ENCODE assay signal across 17 cellular contexts in the genomic region with DNA sequence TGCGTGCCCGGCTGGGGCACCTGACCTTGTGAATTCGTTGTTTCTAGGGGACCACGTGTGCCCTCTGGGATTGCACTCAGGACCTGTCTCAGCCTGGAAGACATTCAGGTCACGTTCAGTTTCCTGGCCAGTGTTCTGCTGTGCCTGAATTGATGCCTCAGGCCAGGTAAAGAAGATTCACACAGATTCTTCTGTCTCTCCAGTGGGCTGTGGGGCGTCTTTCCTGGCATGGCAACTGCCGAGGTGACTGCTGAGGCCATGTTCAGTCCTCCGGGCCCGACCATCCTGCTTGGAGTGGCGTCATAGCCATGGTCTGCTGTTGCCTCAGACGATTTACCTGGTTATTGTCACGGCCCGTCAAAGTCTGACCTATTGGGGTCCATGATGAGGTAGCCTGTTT. TPM values are rescaled to one million over a fixed set of nuclear protein-coding genes. Genes with fewer than 3 reads are reported as not detected.
A peak's percentile ranks its signal among the peaks of the same experiment; 100 is the strongest.
DNase-seq lines count a peak whose midpoint lies in the region; ATAC-seq and TF ChIP-seq lines count a peak whose summit lies in the region.
"Had no signal": no experiment of that assay in that cellular context is flagged by ENCODE, and none has a peak within 500 bp of the region (broad histone marks: within the 10 kb centered on the region; RNA-seq: fewer than 3 reads in every experiment).

No MANE protein-coding gene starts in this region.

- in situ Hi-C loops in gastrocnemius medialis (cut with MboI; ENCODE audit: low sequenced_read_pairs in 4 of 4): no loop called here

- TF ChIP-seq CTCF in liver (IDR thresholded peaks at IDR 0.05; ENCODE audit: low read depth, low read length, missing input control): no peak
- no peak for TF ChIP-seq CTCF in right lobe of liver (IDR thresholded peaks at IDR 0.05)
- no peak for TF ChIP-seq CTCF in coronary artery (IDR thresholded peaks at IDR 0.05)
- no peak for TF ChIP-seq CTCF in gastrocnemius medialis (IDR thresholded peaks at IDR 0.05 in 4 of 5, conservative IDR thresholded peaks at IDR 0.05 in 1 of 5)

- peaks cover 50 to 73% (median 58%) of the 10 kb centered on the region in 4 donors for H3K9me3 ChIP-seq in liver (ENCODE audit: control insufficient read depth in 4 of 4, low read length in 3 of 4)
- peaks cover 0 to 30% (median 11%) of the 10 kb centered on the region in 4 donors for H3K9me3 ChIP-seq in right lobe of liver
- H3K9me3 ChIP-seq in muscle layer of duodenum (ENCODE audit: control insufficient read depth in 1 of 2, low read length in 2 of 2): peaks cover 45 to 60% of the 10 kb centered on the region in 2 donors
- H3K9me3 ChIP-seq in gastrocnemius medialis: peaks cover 12 to 34% (median 33%) of the 10 kb centered on the region in 3 donors
- peaks cover 7% of the 10 kb centered on the region; the same call in 1 of the 2 replicates for H3K9me3 ChIP-seq in MG63

- no peak for TF ChIP-seq RAD21 in liver (IDR thresholded peaks at IDR 0.05)

- H3K9ac ChIP-seq in liver (ENCODE audit: low read depth in 1 of 2, low read length in 2 of 2): no peak overlapping the region

- H3K27ac ChIP-seq in liver (ENCODE audit: low read depth in 1 of 2, low read length in 2 of 2) (no peak overlapping the region), right lobe of liver (no peak overlapping the region), coronary artery (no peak overlapping the region), muscle layer of duodenum (ENCODE audit: low read length) (no peak overlapping the region), gastrocnemius medialis (no peak overlapping the region)
- H3K27ac ChIP-seq: 22Rv1, A549 had no signal

- no peak for TF ChIP-seq POLR2A in right lobe of liver (IDR thresholded peaks at IDR 0.05)
- no peak for TF ChIP-seq POLR2A in gastrocnemius medialis (IDR thresholded peaks at IDR 0.05)

- ATAC-seq in right lobe of liver (no peak), HG02973 (IDR thresholded peaks at IDR 0.05; ENCODE audit: unreplicated experiment) (no peak), gastrocnemius medialis (no peak), GM18858 (IDR thresholded peaks at IDR 0.05; ENCODE audit: unreplicated experiment) (no peak)
- ATAC-seq: A549; CD8-positive, alpha-beta T cell; GM12878 had no signal

- H3K27me3 ChIP-seq in liver (ENCODE audit: control insufficient read depth in 4 of 4, insufficient read depth in 4 of 4, low read length in 3 of 4) (no peaks in the 10 kb centered on the region), right lobe of liver (no peaks in the 10 kb centered on the region), muscle layer of duodenum (ENCODE audit: low read depth, low read length) (no peaks in the 10 kb centered on the region), gastrocnemius medialis (no peaks in the 10 kb centered on the region), MG63 (no peaks in the 10 kb centered on the region)

- DNase-seq in right lobe of liver (no peak), coronary artery (ENCODE audit: low spot score) (no peak), gastrocnemius medialis (no peak), MG63 (no peak)
- DNase-seq: AML-193; Calu3; CD8-positive, alpha-beta T cell; DMS79 treated with DMSO at 0.1 percent for 48 hours; H9 had no signal

- no peaks in the 10 kb centered on the region for H3K4me1 ChIP-seq in liver (ENCODE audit: control insufficient read depth in 4 of 4, insufficient read depth in 4 of 4, low read length in 3 of 4)
- H3K4me1 ChIP-seq in right lobe of liver: no peaks in the 10 kb centered on the region
- no peaks in the 10 kb centered on the region for H3K4me1 ChIP-seq in muscle layer of duodenum (ENCODE audit: control insufficient read depth in 1 of 2, insufficient read depth in 2 of 2, low read length in 2 of 2)
- no peaks in the 10 kb centered on the region for H3K4me1 ChIP-seq in gastrocnemius medialis
- H3K4me1 ChIP-seq: A549 had no signal

- peak overlapping the region in 2 of 3 donors; percentile 69 to 71 for H3K4me3 ChIP-seq in liver (ENCODE audit: low read depth in 1 of 3, low read length in 3 of 3)
- no peak overlapping the region for H3K4me3 ChIP-seq in right lobe of liver
- H3K4me3 ChIP-seq in coronary artery: peak overlapping the region; percentile 12
- H3K4me3 ChIP-seq in muscle layer of duodenum (ENCODE audit: low read depth in 1 of 2, low read length in 2 of 2): peak overlapping the region; percentile 3 to 15
- H3K4me3 ChIP-seq in gastrocnemius medialis: no peak overlapping the region
- no peak overlapping the region for H3K4me3 ChIP-seq in MG63
- H3K4me3 ChIP-seq: A549, GM12878 had no signal

- 98% methylated on average over 13 of the region's 13 CpGs for WGBS in liver
- 67% methylated on average over 1 of the region's 13 CpGs for WGBS in right lobe of liver (ENCODE audit: insufficient coverage, low coverage, low lambda C conversion rate, missing lambda C conversion rate)

- H3K36me3 ChIP-seq in liver (ENCODE audit: control insufficient read depth in 4 of 4, insufficient read depth in 3 of 4, low read depth in 1 of 4, low read length in 3 of 4): peaks cover 15 to 62% (median 47%) of the 10 kb centered on the region in 4 donors
- peaks cover 0 to 49% (median 26%) of the 10 kb centered on the region in 4 donors for H3K36me3 ChIP-seq in right lobe of liver
- H3K36me3 ChIP-seq in muscle layer of duodenum (ENCODE audit: control insufficient read depth in 1 of 2, insufficient read depth in 2 of 2, low read length in 2 of 2): peaks cover 48 to 74% of the 10 kb centered on the region in 2 donors
- H3K36me3 ChIP-seq in gastrocnemius medialis: peaks cover 11 to 80% of the 10 kb centered on the region in 2 donors
- peaks cover 52% of the 10 kb centered on the region for H3K36me3 ChIP-seq in MG63

- intact Hi-C loops in right lobe of liver (cut with DNase I): no loop called here
- intact Hi-C loops in gastrocnemius medialis (cut with DNase I; ENCODE audit: low total_unique reads): no loop called here

TF ChIP-seq in liver, 16 proteins besides CTCF, POLR2A, EP300 and RAD21:
- TF ChIP-seq FOXA2 (IDR thresholded peaks at IDR 0.05) (no peak), NR2F2 (IDR thresholded peaks at IDR 0.05) (no peak)
- TF ChIP-seq, protein P1, sequence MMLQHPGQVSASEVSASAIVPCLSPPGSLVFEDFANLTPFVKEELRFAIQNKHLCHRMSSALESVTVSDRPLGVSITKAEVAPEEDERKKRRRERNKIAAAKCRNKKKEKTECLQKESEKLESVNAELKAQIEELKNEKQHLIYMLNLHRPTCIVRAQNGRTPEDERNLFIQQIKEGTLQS (IDR thresholded peaks at IDR 0.05): no peak

RNA-seq across cellular contexts. Expression of a gene that starts 13.5 kb away (rescaled TPM):
- total RNA-seq in liver (1 to 10 TPM; 3.6 to 9.5 TPM), right lobe of liver (1 to 10 TPM; 2.2 to 7.9 (median 5.7) TPM), gastrocnemius medialis (1 to 10 TPM; 2.1 to 4.6 (median 2.2) TPM)
- 1 to 10 TPM; 1.2 to 3.5 TPM for polyA plus RNA-seq in liver
- 3.9 and 6.0 TPM in 2 replicates for total RNA-seq in MG63 (2014; rRNA removed; shearing (Covaris generic); ENCODE audit: low replicate concordance)
- total RNA-seq: HT-29 had no signal

RNA-seq across cellular contexts. Expression of a gene that starts 43.6 kb away (rescaled TPM):
- 1 to 10 TPM; 6.9 to 9.5 TPM for total RNA-seq in liver
- 1 to 10 TPM; 1.7 to 2.8 TPM for polyA plus RNA-seq in liver
- total RNA-seq in right lobe of liver: 10 to 100 TPM in 1 of 6 experiments, 1 to 10 TPM in 5; 3.2 to 14.9 (median 3.9) TPM
- total RNA-seq in gastrocnemius medialis: 10 to 100 TPM in 1 of 4 donors, 1 to 10 TPM in 3; 1.2 to 12.3 (median 2.6) TPM
- 10.5 and 10.9 TPM in 2 replicates for total RNA-seq in MG63 (2014; rRNA removed; shearing (Covaris generic); ENCODE audit: low replicate concordance)

RNA-seq across cellular contexts. Expression of a gene that starts 55.2 kb away (rescaled TPM):
- total RNA-seq in liver: 10 to 100 TPM; 21.7 to 23.4 TPM
- 1 to 10 TPM; 7.0 to 7.5 TPM for polyA plus RNA-seq in liver
- 10 to 100 TPM; 11.0 to 20.4 (median 13.5) TPM for total RNA-seq in right lobe of liver
- total RNA-seq in gastrocnemius medialis: 10 to 100 TPM; 10.8 to 19.6 (median 12.1) TPM
- total RNA-seq in MG63 (2014; rRNA removed; shearing (Covaris generic); ENCODE audit: low replicate concordance): 12.6 and 33.3 TPM in 2 replicates

Comparison
In these comparisons a context has a peak if more than half of its experiments do, and no peak if none do; other contexts are left out.
1. H3K4me3 ChIP-seq: peak in liver (2 of 3), coronary artery (single experiment) and muscle layer of duodenum (2 of 2); none in right lobe of liver (0 of 3), gastrocnemius medialis (0 of 4) and MG63 (single experiment).